1 cellular context compared by ENCODE assay signal in the genomic region with DNA sequence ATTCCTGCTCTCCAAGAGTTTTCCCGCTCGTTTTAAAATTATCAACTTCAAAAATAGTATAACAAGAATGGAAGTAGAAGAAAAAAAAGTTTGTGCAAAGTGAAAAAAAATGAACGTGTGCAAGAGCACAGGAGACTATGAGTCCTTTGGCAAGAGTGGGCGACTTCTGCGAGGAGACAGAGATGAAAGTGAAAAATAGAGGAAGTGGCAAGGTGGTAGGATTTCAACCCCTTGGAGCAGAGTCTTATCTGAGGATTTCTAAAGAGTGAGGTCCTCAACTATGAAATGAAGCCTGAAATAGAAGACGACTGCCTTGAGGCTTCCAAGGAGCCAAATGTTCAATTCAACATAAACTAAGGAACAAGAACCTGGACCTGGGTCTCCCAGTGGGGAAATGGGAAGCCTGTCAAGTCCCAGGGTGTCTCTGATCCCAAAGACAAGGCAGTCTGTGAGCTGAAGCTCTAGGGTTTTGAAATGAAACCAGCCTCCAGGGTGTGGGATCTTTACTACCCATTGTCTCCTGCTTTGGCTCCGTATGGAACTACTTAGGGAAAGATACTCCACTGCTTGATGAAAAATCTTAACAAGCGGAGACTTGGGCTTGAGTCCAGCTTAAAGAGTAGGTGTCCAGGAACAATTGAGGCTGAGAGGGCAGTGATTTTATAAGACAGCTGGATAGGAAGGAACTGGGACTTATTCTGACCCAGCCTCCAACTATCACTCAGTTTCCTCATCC.
TF ChIP-seq lines count a peak whose summit lies in the region.

No MANE protein-coding gene starts in this region.

TF ChIP-seq in SK-N-SH, 30 proteins besides CTCF, POLR2A, EP300 and RAD21 (continued from another document):
- no peak for TF ChIP-seq MEF2A (IDR thresholded peaks at IDR 0.05; ENCODE audit: borderline replicate concordance, low read depth)
- no peak for TF ChIP-seq USF2 (IDR thresholded peaks at IDR 0.05; ENCODE audit: borderline replicate concordance, low read depth, low read length)
- no peak for TF ChIP-seq RXRA (IDR thresholded peaks at IDR 0.05; ENCODE audit: borderline replicate concordance, low read depth)
